ENCODE assay signal across 8 cellular contexts in the genomic region with DNA sequence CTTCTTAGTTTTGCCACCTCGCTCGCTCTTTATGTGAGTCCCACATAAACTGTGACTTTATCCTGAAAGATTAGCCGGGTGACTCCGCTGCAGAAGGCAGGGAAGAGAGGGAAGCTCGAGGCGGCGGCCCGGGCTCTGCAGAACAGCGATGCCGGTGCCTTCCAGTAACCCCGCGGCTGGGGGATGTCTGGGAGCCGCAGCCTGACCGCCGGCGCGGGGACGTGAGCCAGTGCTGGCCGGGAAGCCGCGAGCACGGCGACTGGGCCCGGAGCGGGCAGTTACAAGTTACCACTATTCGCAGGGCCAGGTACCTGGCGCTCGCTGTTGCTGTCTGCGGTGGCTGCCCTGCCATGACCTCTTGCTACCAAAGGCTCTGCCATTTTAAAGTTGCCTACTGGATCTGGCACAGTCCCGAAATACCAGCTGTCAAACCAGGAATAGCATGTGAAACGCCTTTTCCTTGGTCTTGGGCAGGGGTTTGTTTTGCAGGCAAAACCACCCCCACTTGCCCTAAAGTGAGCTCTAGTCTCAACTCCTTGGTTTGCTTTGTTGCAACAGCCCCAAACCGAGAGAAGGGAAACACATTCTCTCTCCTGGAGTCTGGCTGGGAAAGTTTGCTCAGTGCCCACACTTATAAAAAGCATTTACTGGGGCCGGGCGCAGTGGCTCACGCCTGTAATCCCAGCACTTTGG.
DNase-seq lines count a peak whose midpoint lies in the region; ATAC-seq, FAIRE-seq and TF ChIP-seq lines count a peak whose summit lies in the region.

No MANE protein-coding gene starts in this region.

- H3K36me3 ChIP-seq in ACC112 (ENCODE audit: insufficient read depth, low read length): peaks cover 24% of the 10 kb centered on the region
- peaks cover 23% of the 10 kb centered on the region for H3K36me3 ChIP-seq in IMR-90 (ENCODE audit: control insufficient read depth, insufficient read depth, low read length)
- H3K36me3 ChIP-seq in kidney (ENCODE audit: control insufficient read depth in 1 of 2, insufficient read depth in 2 of 2, low read length in 2 of 2): peaks cover 13 to 24% of the 10 kb centered on the region in 2 donors
- H3K36me3 ChIP-seq in smooth muscle cell (ENCODE audit: low read depth): no peaks in the 10 kb centered on the region

- H3K4me2 ChIP-seq in IMR-90 (ENCODE audit: low read depth, low read length) (peak overlapping the region; percentile 75), smooth muscle cell (peak overlapping the region; percentile 88)

- H2AFZ ChIP-seq in ACC112 (ENCODE audit: low read length, unreplicated experiment) (peak overlapping the region; percentile 29), IMR-90 (replicated peaks; ENCODE audit: low read length, poor library complexity) (peak overlapping the region; percentile 90), smooth muscle cell (ENCODE audit: low read depth) (peak overlapping the region; percentile 89)

- H2BK5ac ChIP-seq in IMR-90 (ENCODE audit: low read depth, low read length, poor library complexity, severe bottlenecking): peak overlapping the region; percentile 83

- peak overlapping the region; percentile 72 for H3K9ac ChIP-seq in IMR-90 (ENCODE audit: low read depth, low read length)
- peak overlapping the region in 1 of 2 donors; percentile 72 for H3K9ac ChIP-seq in kidney (ENCODE audit: low read length in 2 of 2)
- peak overlapping the region; percentile 88 for H3K9ac ChIP-seq in smooth muscle cell (ENCODE audit: low read depth)

- peak overlapping the region; percentile 68 for H3K56ac ChIP-seq in IMR-90 (ENCODE audit: extremely low read depth, insufficient read depth, low read length)

- H2BK15ac ChIP-seq in IMR-90 (ENCODE audit: low read depth, low read length): peak overlapping the region; percentile 33; the same call in 2 of the 3 replicates

- WGBS in IMR-90 (ENCODE audit: extremely low coverage in 2 of 2, insufficient read length in 1 of 2), 2 experiments: 13% methylated on average over 26 of the region's 35 CpGs; no CpG with 5 or more reads in 1 of the 2 experiments
- 16% methylated on average over 35 of the region's 35 CpGs for WGBS in smooth muscle cell (ENCODE audit: low lambda C conversion rate)

- DNase-seq in IMR-90: peak; percentile 37
- DNase-seq in cerebellum (ENCODE audit: low spot score): peak; percentile 36
- DNase-seq in kidney: peak; percentile 92
- DNase-seq in smooth muscle cell (lab: John Stamatoyannopoulos, UW; ENCODE audit: unreplicated experiment): peak; percentile 15
- DNase-seq in NCI-H526 treated with DMSO at 0.1 percent for 48 hours (lab: John Stamatoyannopoulos, UW): no peak
- DNase-seq in NCI-H82 (lab: John Stamatoyannopoulos, UW): no peak
- DNase-seq in germinal center (ENCODE audit: low spot score): no peak

- no peak for TF ChIP-seq CTCF in IMR-90 (conservative IDR thresholded peaks at IDR 0.05; ENCODE audit: low read depth, low read length)
- TF ChIP-seq CTCF in kidney (IDR thresholded peaks at IDR 0.05; ENCODE audit: borderline replicate concordance, extremely low read depth, insufficient read depth): no peak
- no peak for TF ChIP-seq CTCF in smooth muscle cell (IDR thresholded peaks at IDR 0.05; ENCODE audit: borderline replicate concordance, insufficient read depth, poor library complexity, severe bottlenecking)

- peak overlapping the region; percentile 90 for H3K4ac ChIP-seq in IMR-90 (ENCODE audit: low read depth, low read length)

- peak overlapping the region; percentile 77 for H3K14ac ChIP-seq in IMR-90 (replicated peaks; ENCODE audit: low read depth, low read length)

- H4K8ac ChIP-seq in IMR-90 (ENCODE audit: low read depth in 2 of 2, low read length in 2 of 2): peak overlapping the region; percentile 89 to 91

- POLR2A ChIA-PET in IMR-90 (lab: Charles Lee; ENCODE audit: unreplicated experiment): interaction anchor here (0.6 to 0.7 kb wide), 2 partner anchors 197 to 348 kb away, joined by 3 to 5 read pairs; no protein-coding TSS in a partner anchor

- H3K79me1 ChIP-seq in IMR-90 (ENCODE audit: low read depth in 1 of 2, low read length in 2 of 2): peaks cover 14 to 34% of the 10 kb centered on the region in 2 experiments

- FAIRE-seq in kidney (lab: Jason Lieb, UNC): no peak

- peaks cover 6% of the 10 kb centered on the region for H3F3A ChIP-seq in smooth muscle cell (ENCODE audit: low read depth)

- no peak for TF ChIP-seq RAD21 in IMR-90 (IDR thresholded peaks at IDR 0.05; ENCODE audit: low read length)

- BruUV-seq in IMR-90 (replicated peaks; lab: Mats Ljungman, UMichigan): no TSS peak

- H3K9me1 ChIP-seq in IMR-90 (ENCODE audit: insufficient read depth, low read length): peaks cover 12% of the 10 kb centered on the region

- peak overlapping the region; percentile 70 for H2BK20ac ChIP-seq in IMR-90 (ENCODE audit: low read depth, low read length)

- peak overlapping the region; percentile 93 for H4K91ac ChIP-seq in IMR-90 (ENCODE audit: insufficient read depth, low read depth, low read length)

- H3K9me3 ChIP-seq in IMR-90 (ENCODE audit: control insufficient read depth, insufficient read depth, low read length) (no peaks in the 10 kb centered on the region), kidney (ENCODE audit: control insufficient read depth in 1 of 2, low read length in 2 of 2) (no peaks in the 10 kb centered on the region), smooth muscle cell (replicated peaks; ENCODE audit: low read depth) (no peaks in the 10 kb centered on the region)

- H3K79me2 ChIP-seq in ACC112 (ENCODE audit: control insufficient read depth, insufficient read depth, low read length, unreplicated experiment) (peaks cover 36% of the 10 kb centered on the region), smooth muscle cell (ENCODE audit: low read depth) (peaks cover 12% of the 10 kb centered on the region)

- H3K27ac ChIP-seq in ACC112 (ENCODE audit: low read depth, low read length): peak overlapping the region; percentile 97
- peak overlapping the region; percentile 76 for H3K27ac ChIP-seq in IMR-90 (ENCODE audit: insufficient read depth, low read length)
- peak overlapping the region; percentile 96 to 97 for H3K27ac ChIP-seq in kidney (ENCODE audit: low read depth in 2 of 2, low read length in 2 of 2)
- peak overlapping the region; percentile 90 for H3K27ac ChIP-seq in smooth muscle cell (ENCODE audit: low read depth)

- H4K20me1 ChIP-seq in IMR-90 (ENCODE audit: insufficient read depth, low read length): peaks cover 33% of the 10 kb centered on the region
- peaks cover 25% of the 10 kb centered on the region for H4K20me1 ChIP-seq in smooth muscle cell (ENCODE audit: low read depth)

- ATAC-seq in IMR-90 (ENCODE audit: low read depth): no peak

- H2AK5ac ChIP-seq in IMR-90 (ENCODE audit: low read depth, low read length): peak overlapping the region; percentile 20

- peak overlapping the region; percentile 43 for H4K5ac ChIP-seq in IMR-90 (ENCODE audit: low read depth, low read length)

- in situ Hi-C loops in IMR-90 (cut with MboI; ENCODE audit: low sequenced_read_pairs): loop anchor here (10.0 kb wide), 1 partner anchor 238 kb away; no protein-coding TSS in a partner anchor

- H3K27me3 ChIP-seq in ACC112 (ENCODE audit: insufficient read depth, low read length) (no peaks in the 10 kb centered on the region), IMR-90 (ENCODE audit: control insufficient read depth, insufficient read depth, low read length) (no peaks in the 10 kb centered on the region), smooth muscle cell (ENCODE audit: low read depth) (no peaks in the 10 kb centered on the region)

- peak overlapping the region; percentile 89 for H3K23ac ChIP-seq in IMR-90 (ENCODE audit: low read depth, low read length)

- peak overlapping the region; percentile 47 for H2AK9ac ChIP-seq in IMR-90 (replicated peaks; ENCODE audit: low read depth, low read length, poor library complexity)

- peak overlapping the region; percentile 59 for H3K18ac ChIP-seq in IMR-90 (ENCODE audit: low read depth, low read length)

- peak overlapping the region; percentile 84 for H2BK120ac ChIP-seq in IMR-90 (ENCODE audit: low read depth, low read length)

- dilution Hi-C loops in IMR-90 (cut with HindIII; ENCODE audit: low sequenced_read_pairs, unreplicated experiment): no loop called here

- intact Hi-C loops in IMR-90 (cut with micrococcal nuclease): loop anchor here (5.0 kb wide), 1 partner anchor 261 kb away; no protein-coding TSS in a partner anchor
- intact Hi-C loops in kidney (cut with DNase I): loop anchor here (10.0 kb wide), 2 partner anchors 468 to 648 kb away; no protein-coding TSS in a partner anchor

- CTCF ChIA-PET in IMR-90 (lab: Yijun Ruan, JAX): no interaction called here

- H3K4me1 ChIP-seq in ACC112 (ENCODE audit: control insufficient read depth, insufficient read depth, low read length, unreplicated experiment): peaks cover 31% of the 10 kb centered on the region
- peaks cover 10% of the 10 kb centered on the region for H3K4me1 ChIP-seq in IMR-90 (ENCODE audit: control insufficient read depth, insufficient read depth, low read length)
- peaks cover 3 to 6% of the 10 kb centered on the region in 2 donors for H3K4me1 ChIP-seq in kidney (ENCODE audit: control insufficient read depth in 1 of 2, insufficient read depth in 1 of 2, low read depth in 1 of 2, low read length in 2 of 2)
- peaks cover 10% of the 10 kb centered on the region for H3K4me1 ChIP-seq in smooth muscle cell (ENCODE audit: low read depth)

- TF ChIP-seq POLR2A in IMR-90 (IDR thresholded peaks at IDR 0.05; ENCODE audit: low read depth, low read length): no peak

- peak overlapping the region; percentile 85 for H3K4me3 ChIP-seq in ACC112 (ENCODE audit: low read depth, low read length)
- H3K4me3 ChIP-seq in IMR-90 (ENCODE audit: insufficient read depth, low read depth, low read length): peak overlapping the region; percentile 62
- H3K4me3 ChIP-seq in kidney (ENCODE audit: low read length in 2 of 2): peak overlapping the region; percentile 69 to 98
- peak overlapping the region; percentile 70 for H3K4me3 ChIP-seq in smooth muscle cell

TF ChIP-seq in IMR-90, 13 proteins besides CTCF, POLR2A, EP300 and RAD21 (continues in another document):
- TF ChIP-seq, protein P1, sequence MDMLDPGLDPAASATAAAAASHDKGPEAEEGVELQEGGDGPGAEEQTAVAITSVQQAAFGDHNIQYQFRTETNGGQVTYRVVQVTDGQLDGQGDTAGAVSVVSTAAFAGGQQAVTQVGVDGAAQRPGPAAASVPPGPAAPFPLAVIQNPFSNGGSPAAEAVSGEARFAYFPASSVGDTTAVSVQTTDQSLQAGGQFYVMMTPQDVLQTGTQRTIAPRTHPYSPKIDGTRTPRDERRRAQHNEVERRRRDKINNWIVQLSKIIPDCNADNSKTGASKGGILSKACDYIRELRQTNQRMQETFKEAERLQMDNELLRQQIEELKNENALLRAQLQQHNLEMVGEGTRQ (IDR thresholded peaks at IDR 0.05; ENCODE audit: low read depth, low read length): no peak
- TF ChIP-seq FOS (IDR thresholded peaks at IDR 0.05; ENCODE audit: low read depth, low read length) (no peak), RFX5 (IDR thresholded peaks at IDR 0.05; ENCODE audit: low read depth, low read length) (no peak), NFE2L2 (IDR thresholded peaks at IDR 0.05; ENCODE audit: low read depth, low read length) (no peak), CEBPB (IDR thresholded peaks at IDR 0.05; ENCODE audit: low read depth, low read length) (no peak), BHLHE40 (IDR thresholded peaks at IDR 0.05; ENCODE audit: low read depth, low read length) (no peak)

Comparison
In these comparisons a context has a peak if more than half of its experiments do, and no peak if none do; other contexts are left out.
1. H2AFZ ChIP-seq: peak in every context shown above with its lines; median percentile 90 in IMR-90; 89 in smooth muscle cell; 29 in ACC112.
2. DNase-seq: peak in IMR-90 (single experiment), cerebellum (single experiment), kidney (single experiment) and smooth muscle cell (single experiment); none in NCI-H526 treated with DMSO at 0.1 percent for 48 hours (single experiment), NCI-H82 (single experiment) and germinal center (single experiment).
3. Peak in every context shown above with its lines, with median percentiles within 50 percentile points of each other: H3K27ac ChIP-seq and H3K4me3 ChIP-seq.